2 cellular contexts compared by ENCODE assay signal in the genomic region with DNA sequence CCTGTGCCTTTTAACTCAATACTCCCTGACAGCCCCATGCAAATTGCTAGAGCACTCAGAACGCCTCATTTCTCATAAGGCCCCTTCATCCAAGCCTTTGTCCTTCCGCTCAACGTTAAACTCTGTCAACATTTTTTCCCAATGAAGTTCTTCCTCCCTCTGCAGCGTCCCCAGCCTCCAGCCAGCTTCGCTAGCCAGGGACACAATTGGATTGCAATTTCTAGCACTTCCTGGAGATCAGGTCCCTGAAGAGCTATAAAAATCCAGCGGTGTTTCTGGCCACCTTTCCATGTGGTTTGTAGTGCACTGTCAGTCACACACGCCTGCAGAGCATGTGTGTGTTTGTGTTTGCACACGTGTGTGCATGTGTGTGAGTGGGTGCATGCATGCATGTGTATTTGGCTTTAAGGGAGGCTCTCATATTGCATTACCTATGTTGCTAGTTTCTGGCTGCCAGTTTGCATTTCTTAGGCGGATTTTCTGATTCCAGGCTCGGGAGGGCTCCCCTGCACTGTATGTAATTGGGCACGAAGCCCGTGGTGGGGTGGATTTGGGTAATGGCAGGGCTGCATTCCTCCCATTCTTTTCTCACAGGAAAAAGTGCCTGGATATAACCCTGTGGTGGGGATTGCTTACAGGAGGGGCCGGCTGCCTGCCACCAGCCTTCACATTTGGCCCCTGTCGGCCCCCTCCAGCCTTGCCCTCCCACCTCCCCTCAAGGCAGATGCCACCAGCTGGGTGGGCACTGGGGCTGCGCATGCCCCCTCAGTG.
TF ChIP-seq lines count a peak whose summit lies in the region.

No MANE protein-coding gene starts in this region.

TF ChIP-seq in H1, 55 proteins besides CTCF, POLR2A, EP300 and RAD21:
- TF ChIP-seq TEAD4 (IDR thresholded peaks at IDR 0.05; ENCODE audit: low read depth, low read length) (peak; percentile 55), TAF7 (optimal IDR thresholded peaks at IDR 0.05; ENCODE audit: borderline replicate concordance, low read depth, low read length) (no peak), YY1 (IDR thresholded peaks at IDR 0.05; ENCODE audit: low read depth, low read length) (no peak), POLR2AphosphoS5 (IDR thresholded peaks at IDR 0.05; ENCODE audit: low read depth, low read length) (no peak)

TF ChIP-seq in HEK293T, 16 proteins besides CTCF, POLR2A, EP300 and RAD21:
- TF ChIP-seq CTBP1 (IDR thresholded peaks at IDR 0.05; ENCODE audit: borderline replicate concordance) (no peak), SP1 (IDR thresholded peaks at IDR 0.05) (no peak), ARNT (IDR thresholded peaks at IDR 0.05) (no peak), L3MBTL2 (conservative IDR thresholded peaks at IDR 0.05) (no peak), SUZ12 (IDR thresholded peaks at IDR 0.05) (no peak), TARDBP (IDR thresholded peaks at IDR 0.05) (no peak), FOXA1 (IDR thresholded peaks at IDR 0.05) (no peak), FOXM1 (IDR thresholded peaks at IDR 0.05; ENCODE audit: borderline replicate concordance) (no peak)
